In genomic region chr6:160015778-160016684, GRCh38 we compare ENCODE assay signal across 12 cellular contexts. TPM values are rescaled to one million over a fixed set of nuclear protein-coding genes. Genes with fewer than 3 reads are reported as not detected.
DNase-seq lines count a peak whose midpoint lies in the region; ATAC-seq, FAIRE-seq and TF ChIP-seq lines count a peak whose summit lies in the region.
"Had no signal": no experiment of that assay in that cellular context is flagged by ENCODE, and none has a peak within 500 bp of the region (broad histone marks: within the 10 kb centered on the region; RNA-seq: fewer than 3 reads in every experiment).

No MANE protein-coding gene starts in this region.

- peaks cover 48 to 74% (median 72%) of the 10 kb centered on the region in 7 donors for H3K4me1 Mint-ChIP-seq in naive thymus-derived CD4-positive, alpha-beta T cell

- H3K4me3 ChIP-seq in naive thymus-derived CD4-positive, alpha-beta T cell (ENCODE audit: low read length) = peak overlapping the region; percentile 35
- H3K4me3 ChIP-seq: BLaER1 treated with 17β-estradiol and CSF1 and Interleukin-3, amounts not matched to agents 10 nM and 100 nM; gastroesophageal sphincter; stomach had no signal

- FAIRE-seq in GM12891 (lab: Jason Lieb, UNC) = peak; percentile 80

- intact Hi-C loops in naive thymus-derived CD4-positive, alpha-beta T cell (cut with micrococcal nuclease) = loop anchor here (1.0 to 5.0 kb wide), 10 partner anchors 13 to 447 kb away; partner anchors contain the start of genes SOD2 (in 1 of the 2) and TCP1 (in 1 of the 2)
- intact Hi-C loops in posterior cingulate gyrus (cut with DNase I) = no loop called here

- H3K9me3 Mint-ChIP-seq in naive thymus-derived CD4-positive, alpha-beta T cell = peaks cover 0 to 3% (median 0%) of the 10 kb centered on the region in 11 donors

- H3K36me3 ChIP-seq in naive thymus-derived CD4-positive, alpha-beta T cell (ENCODE audit: control insufficient read depth in 2 of 3, insufficient read depth in 3 of 3, low read length in 3 of 3) = peaks cover 0 to 7% (median 6%) of the 10 kb centered on the region in 3 experiments

- CTCF ChIA-PET in naive thymus-derived CD4-positive, alpha-beta T cell (lab: Charles Lee) = interaction anchor here (0.7 to 1.2 kb wide), 3 partner anchors 14 to 1731 kb away, joined by 3 read pairs; no protein-coding TSS in a partner anchor

- H3K27me3 ChIP-seq in naive thymus-derived CD4-positive, alpha-beta T cell (ENCODE audit: control insufficient read depth in 2 of 2, insufficient read depth in 2 of 2, low read length in 2 of 2) = no peaks in the 10 kb centered on the region
- H3K27me3 ChIP-seq: BLaER1 treated with 17β-estradiol and CSF1 and Interleukin-3, amounts not matched to agents 10 nM and 100 nM; gastroesophageal sphincter; stomach had no signal

- peaks cover 3 to 62% (median 28%) of the 10 kb centered on the region in 5 donors for H3K36me3 Mint-ChIP-seq in naive thymus-derived CD4-positive, alpha-beta T cell

- H3K27ac ChIP-seq in naive thymus-derived CD4-positive, alpha-beta T cell (ENCODE audit: low read depth, low read length) = peak overlapping the region; percentile 52
- H3K27ac ChIP-seq: BLaER1 treated with 17β-estradiol and CSF1 and Interleukin-3, amounts not matched to agents 10 nM and 100 nM; gastroesophageal sphincter; stomach had no signal

- H3K9me3 ChIP-seq in naive thymus-derived CD4-positive, alpha-beta T cell (ENCODE audit: control insufficient read depth in 2 of 3, low read length in 3 of 3) = no peaks in the 10 kb centered on the region
- H3K9me3 ChIP-seq: gastroesophageal sphincter, stomach had no signal

- H3K27me3 Mint-ChIP-seq in naive thymus-derived CD4-positive, alpha-beta T cell = no peaks in the 10 kb centered on the region

- peak overlapping the region; percentile 60 to 86 (median 78) for H3K4me3 Mint-ChIP-seq in naive thymus-derived CD4-positive, alpha-beta T cell

- DNase-seq in GM12891 (ENCODE audit: insufficient read length, low spot score) (no peak), T-helper 1 cell (peak in 3 of 5 donors; percentile 19 to 88 (median 27)), posterior cingulate gyrus (no peak), SK-N-DZ (ENCODE audit: low spot score) (no peak)
- peak; percentile 75 for DNase-seq in activated effector memory CD4-positive, alpha-beta T cell treated with anti-CD3 and anti-CD28 coated beads, Interleukin-2, amount 50 U/mL, for 16 hours
- peak in 8 of 9 donors; percentile 23 to 54 (median 46) for DNase-seq in naive thymus-derived CD4-positive, alpha-beta T cell
- DNase-seq: stomach had no signal

- POLR2A ChIA-PET in naive thymus-derived CD4-positive, alpha-beta T cell (lab: Charles Lee) = interaction anchor here (0.6 to 2.3 kb wide), 14 partner anchors 17 to 998 kb away, joined by 3 to 11 read pairs (median 3); partner anchors contain the start of genes IGF2R, MRPL18, TCP1 and WTAP

- no peak for TF ChIP-seq POLR2A in GM12891 (IDR thresholded peaks at IDR 0.05; ENCODE audit: low read depth, low read length)

- ATAC-seq in naive thymus-derived CD4-positive, alpha-beta T cell = peak; percentile 66
- ATAC-seq in HG03175 (IDR thresholded peaks at IDR 0.05; ENCODE audit: unreplicated experiment) (no peak), HG02973 (IDR thresholded peaks at IDR 0.05; ENCODE audit: unreplicated experiment) (no peak)
- ATAC-seq: gastroesophageal sphincter, Panc1 had no signal

- peaks cover 33 to 39% of the 10 kb centered on the region in 2 donors for H3K4me1 ChIP-seq in naive thymus-derived CD4-positive, alpha-beta T cell (ENCODE audit: control insufficient read depth in 2 of 2, insufficient read depth in 2 of 2, low read length in 2 of 2)

- H3K27ac Mint-ChIP-seq in naive thymus-derived CD4-positive, alpha-beta T cell = peak overlapping the region; percentile 73 to 96 (median 89)

TF ChIP-seq in GM12891, 5 proteins besides CTCF, POLR2A, EP300 and RAD21:
- TF ChIP-seq POU2F2 (IDR thresholded peaks at IDR 0.05; ENCODE audit: low read depth, low read length) = no peak
- no peak for TF ChIP-seq PAX5 (IDR thresholded peaks at IDR 0.05; ENCODE audit: insufficient read depth, low read length, severe bottlenecking)
- no peak for TF ChIP-seq SPI1 (IDR thresholded peaks at IDR 0.05; ENCODE audit: low read depth, low read length)
- TF ChIP-seq TAF1 (IDR thresholded peaks at IDR 0.05; ENCODE audit: low read depth, low read length) = no peak
- TF ChIP-seq POLR2AphosphoS5 (IDR thresholded peaks at IDR 0.05; ENCODE audit: low read depth, low read length) = no peak

RNA-seq across cellular contexts. Expression of gene IGF2R, which starts 47.1 kb away (rescaled TPM):
- 19.8 TPM for polyA plus RNA-seq in GM12891 (2012; ENCODE audit: low read depth, missing spikeins)
- total RNA-seq in naive thymus-derived CD4-positive, alpha-beta T cell = 10 to 100 TPM; 59.1 to 79.2 (median 74.2) TPM
- polyA plus RNA-seq in naive thymus-derived CD4-positive, alpha-beta T cell = 10 to 100 TPM in 1 of 2 donors, 1 to 10 TPM in 1; 8.7 to 18.9 TPM
- 9.8 and 13.8 TPM in 2 replicates for polyA plus RNA-seq in SK-N-DZ (2014; cell fraction: cytosol; rRNA removed)
- polyA plus RNA-seq in SK-N-DZ (2014; cell fraction: nucleus; rRNA removed) = 9.3 and 12.4 TPM in 2 replicates

Comparison
In these comparisons a context has a peak if more than half of its experiments do, and no peak if none do; other contexts are left out.
1. DNase-seq: peak in T-helper 1 cell (3 of 5), activated effector memory CD4-positive, alpha-beta T cell treated with anti-CD3 and anti-CD28 coated beads, Interleukin-2, amount 50 U/mL, for 16 hours (single experiment) and naive thymus-derived CD4-positive, alpha-beta T cell (8 of 9); none in GM12891 (single experiment), posterior cingulate gyrus (0 of 10) and SK-N-DZ (single experiment).